18 cellular contexts compared by ENCODE assay signal in genomic region chr7:127484954-127485353, GRCh38.
"Had no signal": no experiment of that assay in that cellular context is flagged by ENCODE, and none has a peak within 500 bp of the region (broad histone marks: within the 10 kb centered on the region; RNA-seq: fewer than 3 reads in every experiment).

No MANE protein-coding gene starts in this region.

- H3K27ac ChIP-seq: epithelial cell of prostate, foreskin keratinocyte, hepatocyte, psoas muscle, testis had no signal

- H3K9me3 Mint-ChIP-seq: activated CD4-positive, alpha-beta memory T cell treated with anti-CD3 and anti-CD28 coated beads, Interleukin-2, amount 10 ng/mL, durations not matched to agents 7 days and 5 days; type B pancreatic cell; WTC11 had no signal

- H3K4me1 ChIP-seq: foreskin keratinocyte, psoas muscle, testis had no signal

- ATAC-seq: foreskin keratinocyte, mucosa of descending colon, psoas muscle, right cardiac atrium, WTC11 had no signal

- H3K9me3 ChIP-seq: mucosa of descending colon, psoas muscle, testis had no signal

- H3K4me3 Mint-ChIP-seq: activated CD4-positive, alpha-beta memory T cell treated with anti-CD3 and anti-CD28 coated beads, Interleukin-2, amount 10 ng/mL, durations not matched to agents 7 days and 5 days; activated naive CD4-positive, alpha-beta T cell treated with anti-CD3 and anti-CD28 coated beads for 36 hours; endodermal cell; naive B cell; type B pancreatic cell; WTC11 had no signal

- H3K27ac Mint-ChIP-seq: activated CD4-positive, alpha-beta memory T cell treated with anti-CD3 and anti-CD28 coated beads, Interleukin-2, amount 10 ng/mL, durations not matched to agents 7 days and 5 days; activated naive CD4-positive, alpha-beta T cell treated with anti-CD3 and anti-CD28 coated beads for 36 hours; endodermal cell; naive B cell; type B pancreatic cell; WTC11 had no signal

- H3K27me3 ChIP-seq: foreskin keratinocyte, hepatocyte, testis had no signal

- H3K27me3 Mint-ChIP-seq: type B pancreatic cell had no signal

- DNase-seq: activated CD4-positive, alpha-beta memory T cell treated with anti-CD3 and anti-CD28 coated beads, Interleukin-2, amount 10 ng/mL, durations not matched to agents 7 days and 5 days; activated CD4-positive, alpha-beta T cell treated with anti-CD3 and anti-CD28 coated beads for 4 hours; activated naive CD4-positive, alpha-beta T cell treated with anti-CD3 and anti-CD28 coated beads for 36 hours; amygdala; endodermal cell; foreskin keratinocyte; mesenchymal stem cell; mucosa of descending colon; naive B cell; psoas muscle; right cardiac atrium; stimulated activated CD4-positive, alpha-beta T cell treated with anti-CD3 and anti-CD28 coated beads, Interleukin-2, amount 100 ng/mL, for 24 hours; SW 1271; testis had no signal

- H3K36me3 Mint-ChIP-seq: naive B cell, type B pancreatic cell, WTC11 had no signal

- H3K4me3 ChIP-seq: hepatocyte, mucosa of descending colon, psoas muscle, testis had no signal

- H3K4me1 Mint-ChIP-seq: endodermal cell, naive B cell, WTC11 had no signal
